In genomic region chr12:100988278-100988625, GRCh38 we compare ENCODE assay signal across 14 cellular contexts.
DNase-seq lines count a peak whose midpoint lies in the region; ATAC-seq, FAIRE-seq and TF ChIP-seq lines count a peak whose summit lies in the region.
"Had no signal": no experiment of that assay in that cellular context is flagged by ENCODE, and none has a peak within 500 bp of the region (broad histone marks: within the 10 kb centered on the region; RNA-seq: fewer than 3 reads in every experiment).

No MANE protein-coding gene starts in this region.

- no peak overlapping the region for H3K9ac ChIP-seq in IMR-90 (ENCODE audit: low read depth, low read length)
- no peak overlapping the region for H3K9ac ChIP-seq in GM12878 (ENCODE audit: control insufficient read depth, insufficient read depth, low read length)
- peak overlapping the region; percentile 3 for H3K9ac ChIP-seq in mesenchymal stem cell (ENCODE audit: low read length)

- no peak for TF ChIP-seq EP300 in GM12878 (IDR thresholded peaks at IDR 0.05; ENCODE audit: borderline replicate concordance in 1 of 2, control insufficient read depth in 1 of 2, low read depth in 2 of 2, low read length in 2 of 2)

- H3K9me1 ChIP-seq in IMR-90 (ENCODE audit: insufficient read depth, low read length), result peaks cover 8% of the 10 kb centered on the region; the same call in 1 of the 2 replicates

- ATAC-seq in IMR-90 (ENCODE audit: low read depth) (no peak), GM12878 (no peak), upper lobe of right lung (no peak)
- ATAC-seq: effector memory CD8-positive, alpha-beta T cell had no signal

- in situ Hi-C loops in IMR-90 (cut with MboI; ENCODE audit: low sequenced_read_pairs) (no loop called here), GM12878 (cut with MboI) (no loop called here)

- intact Hi-C loops in IMR-90 (cut with micrococcal nuclease), result loop anchor here (5.0 kb wide), 1 partner anchor 161 kb away; no protein-coding TSS in a partner anchor
- intact Hi-C loops in GM12878 (cut with micrococcal nuclease; ENCODE audit: unreplicated experiment), result loop anchor here (5.0 kb wide), 1 partner anchor 161 kb away; no protein-coding TSS in a partner anchor
- intact Hi-C loops in upper lobe of right lung (cut with DNase I), result no loop called here

- BruUV-seq in IMR-90 (replicated peaks; lab: Mats Ljungman, UMichigan) (no TSS peak), GM12878 (replicated peaks; lab: Mats Ljungman, UMichigan) (no TSS peak)

- H2AFZ ChIP-seq in IMR-90 (replicated peaks; ENCODE audit: low read length, poor library complexity) (peak overlapping the region; percentile 73), GM12878 (ENCODE audit: control insufficient read depth, low read depth, low read length) (no peak overlapping the region), mesenchymal stem cell (ENCODE audit: low read depth, low read length) (no peak overlapping the region)

- H3K23ac ChIP-seq in IMR-90 (ENCODE audit: low read depth, low read length), result no peak overlapping the region
- no peak overlapping the region for H3K23ac ChIP-seq in mesenchymal stem cell (ENCODE audit: low read length in 2 of 2)

- no peak overlapping the region for H2BK20ac ChIP-seq in IMR-90 (ENCODE audit: low read depth, low read length)

- 0 out of 2 replicates have a peak overlapping the region, but pooled peaks have one; percentile 2 for H4K91ac ChIP-seq in IMR-90 (ENCODE audit: insufficient read depth, low read depth, low read length)
- H4K91ac ChIP-seq in mesenchymal stem cell (ENCODE audit: low read length), result no peak overlapping the region

- H3K14ac ChIP-seq in IMR-90 (replicated peaks; ENCODE audit: low read depth, low read length) (peak overlapping the region; percentile 61; the same call in 1 of the 2 replicates), mesenchymal stem cell (ENCODE audit: low read length in 2 of 2) (no peak overlapping the region)

- H3K4me1 ChIP-seq in IMR-90 (ENCODE audit: control insufficient read depth, insufficient read depth, low read length) (peaks cover 11% of the 10 kb centered on the region), GM12878 (ENCODE audit: control insufficient read depth, insufficient read depth, low read length) (peaks cover 11% of the 10 kb centered on the region; the same call in 1 of the 2 replicates), mesenchymal stem cell (ENCODE audit: control insufficient read depth, insufficient read depth, low read depth, low read length) (peaks cover 13% of the 10 kb centered on the region), upper lobe of right lung (no peaks in the 10 kb centered on the region)
- H3K4me1 ChIP-seq: left ventricle myocardium inferior had no signal

- TF ChIP-seq RAD21 in IMR-90 (IDR thresholded peaks at IDR 0.05; ENCODE audit: low read length) (no peak), GM12878 (IDR thresholded peaks at IDR 0.05; ENCODE audit: insufficient read depth, low read depth, low read length) (no peak)

- H3K56ac ChIP-seq in IMR-90 (ENCODE audit: extremely low read depth, insufficient read depth, low read length), result no peak overlapping the region

- no peak overlapping the region for H2BK12ac ChIP-seq in mesenchymal stem cell (ENCODE audit: low read length in 2 of 2)

- H3K9me3 ChIP-seq in IMR-90 (ENCODE audit: control insufficient read depth, insufficient read depth, low read length) (no peaks in the 10 kb centered on the region), GM12878 (replicated peaks; ENCODE audit: control insufficient read depth, insufficient read depth, low read length) (no peaks in the 10 kb centered on the region), mesenchymal stem cell (ENCODE audit: control insufficient read depth, low read length) (no peaks in the 10 kb centered on the region), upper lobe of right lung (no peaks in the 10 kb centered on the region)
- H3K9me3 ChIP-seq: left ventricle myocardium inferior had no signal

- H3K18ac ChIP-seq in IMR-90 (ENCODE audit: low read depth, low read length) (no peak overlapping the region), mesenchymal stem cell (ENCODE audit: low read depth in 1 of 2, low read length in 2 of 2) (no peak overlapping the region)

- H3K4me2 ChIP-seq in IMR-90 (ENCODE audit: low read depth, low read length) (no peak overlapping the region), GM12878 (ENCODE audit: control insufficient read depth, insufficient read depth) (0 out of 2 replicates have a peak overlapping the region, but pooled peaks have one; percentile 35), mesenchymal stem cell (ENCODE audit: low read length, poor library complexity, severe bottlenecking) (no peak overlapping the region)

- no peak overlapping the region for H2AK9ac ChIP-seq in IMR-90 (replicated peaks; ENCODE audit: low read depth, low read length, poor library complexity)

- no peak for FAIRE-seq in GM12878 (lab: Jason Lieb, UNC)
- no peak for FAIRE-seq in HTR-8/SVneo (lab: Jason Lieb, UNC)

- H3K27me3 ChIP-seq in IMR-90 (ENCODE audit: control insufficient read depth, insufficient read depth, low read length), result no peaks in the 10 kb centered on the region
- no peaks in the 10 kb centered on the region; a peak in 1 of 4 replicates for H3K27me3 ChIP-seq in GM12878 (replicated peaks in 1 of 2; ENCODE audit: control insufficient read depth in 2 of 2, insufficient read depth in 2 of 2, low read length in 1 of 2)
- H3K27me3 ChIP-seq in mesenchymal stem cell (ENCODE audit: control insufficient read depth in 1 of 2, insufficient read depth in 1 of 2, low read length in 2 of 2), result no peaks in the 10 kb centered on the region
- no peaks in the 10 kb centered on the region for H3K27me3 ChIP-seq in upper lobe of right lung

- no CpG with 5 or more reads among the region's 1 CpG for WGBS in IMR-90 (ENCODE audit: extremely low coverage in 2 of 2, insufficient read length in 1 of 2), 2 experiments
- WGBS in GM12878 (ENCODE audit: insufficient coverage, insufficient replicate concordance, low lambda C conversion rate, missing lambda C conversion rate), result 0% methylated on average over 1 of the region's 1 CpG
- WGBS in mesenchymal stem cell, result 0% methylated on average over 1 of the region's 1 CpG

- H2BK120ac ChIP-seq in IMR-90 (ENCODE audit: low read depth, low read length), result peak overlapping the region; percentile 26; the same call in 1 of the 2 replicates
- no peak overlapping the region for H2BK120ac ChIP-seq in mesenchymal stem cell (ENCODE audit: low read depth, low read length)

- H4K8ac ChIP-seq in IMR-90 (ENCODE audit: low read depth in 2 of 2, low read length in 2 of 2) (0 out of 4 replicates have a peak overlapping the region, but pooled peaks of 1 of the 2 experiments have one; percentile 17), mesenchymal stem cell (ENCODE audit: low read length) (no peak overlapping the region)

- H4K5ac ChIP-seq in IMR-90 (ENCODE audit: low read depth, low read length), result no peak overlapping the region

- RAD21 ChIA-PET in GM12878 (lab: Charles Lee; ENCODE audit: unreplicated experiment), result no interaction called here

- dilution Hi-C loops in IMR-90 (cut with HindIII; ENCODE audit: low sequenced_read_pairs, unreplicated experiment), result no loop called here

- SMC1A ChIA-PET in GM12878 (lab: Charles Lee; ENCODE audit: uncharacterized antibody, unreplicated experiment), result interaction anchor here (0.6 kb wide), 1 partner anchor 203 kb away, joined by 3 read pairs; no protein-coding TSS in a partner anchor

- H3K4me3 ChIP-seq in IMR-90 (ENCODE audit: insufficient read depth, low read depth, low read length), result no peak overlapping the region
- H3K4me3 ChIP-seq in GM12878, result no peak overlapping the region
- no peak overlapping the region for H3K4me3 ChIP-seq in mesenchymal stem cell (ENCODE audit: insufficient read depth in 1 of 2, low read depth in 1 of 2, low read length in 2 of 2)
- H3K4me3 ChIP-seq in upper lobe of right lung, result no peak overlapping the region
- H3K4me3 ChIP-seq: left ventricle myocardium inferior, skin epidermis had no signal

- CTCF ChIA-PET in IMR-90 (lab: Yijun Ruan, JAX), result no interaction called here
- CTCF ChIA-PET in GM12878 (lab: Yijun Ruan, JAX), result no interaction called here

- DNase-seq in IMR-90, result no peak
- DNase-seq in GM12878 (ENCODE audit: low read depth, low spot score), result no peak
- DNase-seq in mesenchymal stem cell, result no peak
- no peak for DNase-seq in KG1 (lab: John Stamatoyannopoulos, UW)
- DNase-seq in upper lobe of right lung, result no peak
- no peak for DNase-seq in amygdala (lab: John Stamatoyannopoulos, UW)
- no peak for DNase-seq in HTR-8/SVneo (ENCODE audit: insufficient read length, low spot score)
- DNase-seq: activated gamma-delta T cell; C1 segment of cervical spinal cord; effector memory CD8-positive, alpha-beta T cell; left ventricle myocardium inferior; stimulated activated CD4-positive, alpha-beta T cell treated with anti-CD3 and anti-CD28 coated beads, Interleukin-4, amount 100 ng/mL, for 4 hours; stimulated activated CD8-positive, alpha-beta memory T cell treated with anti-CD3 and anti-CD28 coated beads, Interleukin-4, amount 100 ng/mL, for 48 hours had no signal

- TF ChIP-seq CTCF in IMR-90 (conservative IDR thresholded peaks at IDR 0.05; ENCODE audit: low read depth, low read length), result no peak
- TF ChIP-seq CTCF in GM12878 (IDR thresholded peaks at IDR 0.05 in 2 of 3, conservative IDR thresholded peaks at IDR 0.05 in 1 of 3; ENCODE audit: control insufficient read depth in 2 of 3, extremely low read depth in 1 of 3, insufficient read depth in 1 of 3, low read depth in 3 of 3, low read length in 3 of 3), result no peak
- no peak for TF ChIP-seq CTCF in upper lobe of right lung (IDR thresholded peaks at IDR 0.05)

- POLR2A ChIA-PET in IMR-90 (lab: Charles Lee; ENCODE audit: unreplicated experiment), result no interaction called here
- POLR2A ChIA-PET in GM12878 (lab: Charles Lee), result no interaction called here

- H3K4ac ChIP-seq in IMR-90 (ENCODE audit: low read depth, low read length) (peak overlapping the region; percentile 61; the same call in 1 of the 2 replicates), mesenchymal stem cell (ENCODE audit: low read depth in 1 of 2, low read length in 2 of 2) (no peak overlapping the region)

- peaks cover 5% of the 10 kb centered on the region; the same call in 1 of the 2 replicates for H4K20me1 ChIP-seq in IMR-90 (ENCODE audit: insufficient read depth, low read length)
- H4K20me1 ChIP-seq in GM12878 (ENCODE audit: control insufficient read depth, insufficient read depth), result no peaks in the 10 kb centered on the region

- H3K36me3 ChIP-seq in IMR-90 (ENCODE audit: control insufficient read depth, insufficient read depth, low read length), result 0 out of 2 replicates have a peak, but pooled peaks cover 3% of the 10 kb centered on the region
- no peaks in the 10 kb centered on the region for H3K36me3 ChIP-seq in GM12878 (ENCODE audit: control insufficient read depth in 2 of 2, insufficient read depth in 2 of 2, low read length in 1 of 2)
- no peaks in the 10 kb centered on the region for H3K36me3 ChIP-seq in mesenchymal stem cell (ENCODE audit: control insufficient read depth in 1 of 2, insufficient read depth in 2 of 2, low read depth in 1 of 2, low read length in 2 of 2)
- H3K36me3 ChIP-seq in upper lobe of right lung, result no peaks in the 10 kb centered on the region
- H3K36me3 ChIP-seq: left ventricle myocardium inferior had no signal

- TF ChIP-seq POLR2A in IMR-90 (IDR thresholded peaks at IDR 0.05; ENCODE audit: low read depth, low read length) (no peak), GM12878 (IDR thresholded peaks at IDR 0.05; ENCODE audit: low read depth, low read length) (no peak)

- no peaks in the 10 kb centered on the region for H3K79me2 ChIP-seq in GM12878 (ENCODE audit: control insufficient read depth, insufficient read depth, low read length)

- H2BK15ac ChIP-seq in IMR-90 (ENCODE audit: low read depth, low read length) (0 out of 3 replicates have a peak overlapping the region, but pooled peaks have one; percentile 58), mesenchymal stem cell (ENCODE audit: low read depth, poor library complexity, severe bottlenecking) (no peak overlapping the region)

- H3K79me1 ChIP-seq in IMR-90 (ENCODE audit: low read depth in 1 of 2, low read length in 2 of 2) (no peaks in the 10 kb centered on the region), mesenchymal stem cell (replicated peaks; ENCODE audit: low read length, poor library complexity, severe bottlenecking) (no peaks in the 10 kb centered on the region)

- H2AK5ac ChIP-seq in IMR-90 (ENCODE audit: low read depth, low read length) (no peak overlapping the region), mesenchymal stem cell (ENCODE audit: low read length, severe bottlenecking) (no peak overlapping the region)

- H3K27ac ChIP-seq in IMR-90 (ENCODE audit: insufficient read depth, low read length) (peak overlapping the region; percentile 1; the same call in 1 of the 2 replicates), GM12878 (ENCODE audit: control insufficient read depth, insufficient read depth) (no peak overlapping the region), mesenchymal stem cell (ENCODE audit: low read length, poor library complexity, severe bottlenecking) (no peak overlapping the region), upper lobe of right lung (no peak overlapping the region)
- H3K27ac ChIP-seq: left ventricle myocardium inferior had no signal

- H2BK5ac ChIP-seq in IMR-90 (ENCODE audit: low read depth, low read length, poor library complexity, severe bottlenecking) (no peak overlapping the region), mesenchymal stem cell (ENCODE audit: low read depth, low read length, poor library complexity, severe bottlenecking) (no peak overlapping the region)
